ENCODE assay signal across 1 cellular context in the genomic region with DNA sequence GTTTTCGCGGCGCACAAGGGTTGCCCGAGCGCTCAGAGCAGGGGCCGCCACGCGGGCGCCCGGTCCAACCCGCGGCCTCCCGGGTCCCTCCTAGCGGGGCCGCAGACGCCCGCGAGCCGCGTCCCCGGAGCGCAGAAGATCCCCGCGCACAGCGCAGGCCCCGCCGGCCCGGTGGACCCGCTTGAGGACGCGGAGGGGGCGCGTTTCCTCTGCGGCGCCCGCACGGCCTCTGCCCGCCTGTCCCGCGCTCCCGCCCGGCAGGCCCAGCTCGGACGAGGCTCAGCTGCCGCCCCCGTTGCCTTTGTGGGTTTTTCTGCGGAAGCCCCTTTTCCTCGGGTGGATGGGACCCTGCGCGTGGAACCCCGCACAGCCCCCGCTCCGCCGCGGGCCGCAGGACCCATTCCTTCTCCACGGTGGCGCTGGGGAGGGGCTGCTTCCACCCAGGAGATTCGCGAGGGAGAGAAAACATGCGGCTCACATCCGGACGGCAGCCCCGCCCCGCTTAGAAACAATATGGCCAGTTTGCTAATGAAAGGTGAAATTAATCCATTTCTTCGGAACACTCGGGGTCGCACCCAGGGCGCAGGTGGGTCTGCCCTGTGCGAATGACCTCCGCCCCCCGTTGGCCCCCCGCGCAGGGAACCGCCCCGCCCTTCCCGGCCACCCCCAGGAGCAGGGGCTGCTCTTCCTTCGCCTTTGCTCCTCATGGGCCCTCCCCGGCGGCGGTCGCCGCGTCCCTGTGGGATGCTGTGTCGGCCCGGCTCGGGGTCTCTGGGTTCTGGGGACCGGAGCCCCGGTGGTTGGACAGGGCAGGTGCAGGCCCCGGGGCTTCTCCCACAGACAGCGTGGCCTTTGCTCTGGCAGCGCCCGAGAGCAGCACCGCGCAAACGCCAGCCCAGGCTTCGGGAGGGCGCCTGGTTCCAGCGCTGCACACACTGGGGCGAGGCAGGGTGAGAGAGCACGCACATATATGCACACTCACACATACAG.
TF ChIP-seq lines count a peak whose summit lies in the region.

No MANE protein-coding gene starts in this region.

TF ChIP-seq in neural cell, 6 proteins besides CTCF, POLR2A, EP300 and RAD21:
- TF ChIP-seq, protein P1, sequence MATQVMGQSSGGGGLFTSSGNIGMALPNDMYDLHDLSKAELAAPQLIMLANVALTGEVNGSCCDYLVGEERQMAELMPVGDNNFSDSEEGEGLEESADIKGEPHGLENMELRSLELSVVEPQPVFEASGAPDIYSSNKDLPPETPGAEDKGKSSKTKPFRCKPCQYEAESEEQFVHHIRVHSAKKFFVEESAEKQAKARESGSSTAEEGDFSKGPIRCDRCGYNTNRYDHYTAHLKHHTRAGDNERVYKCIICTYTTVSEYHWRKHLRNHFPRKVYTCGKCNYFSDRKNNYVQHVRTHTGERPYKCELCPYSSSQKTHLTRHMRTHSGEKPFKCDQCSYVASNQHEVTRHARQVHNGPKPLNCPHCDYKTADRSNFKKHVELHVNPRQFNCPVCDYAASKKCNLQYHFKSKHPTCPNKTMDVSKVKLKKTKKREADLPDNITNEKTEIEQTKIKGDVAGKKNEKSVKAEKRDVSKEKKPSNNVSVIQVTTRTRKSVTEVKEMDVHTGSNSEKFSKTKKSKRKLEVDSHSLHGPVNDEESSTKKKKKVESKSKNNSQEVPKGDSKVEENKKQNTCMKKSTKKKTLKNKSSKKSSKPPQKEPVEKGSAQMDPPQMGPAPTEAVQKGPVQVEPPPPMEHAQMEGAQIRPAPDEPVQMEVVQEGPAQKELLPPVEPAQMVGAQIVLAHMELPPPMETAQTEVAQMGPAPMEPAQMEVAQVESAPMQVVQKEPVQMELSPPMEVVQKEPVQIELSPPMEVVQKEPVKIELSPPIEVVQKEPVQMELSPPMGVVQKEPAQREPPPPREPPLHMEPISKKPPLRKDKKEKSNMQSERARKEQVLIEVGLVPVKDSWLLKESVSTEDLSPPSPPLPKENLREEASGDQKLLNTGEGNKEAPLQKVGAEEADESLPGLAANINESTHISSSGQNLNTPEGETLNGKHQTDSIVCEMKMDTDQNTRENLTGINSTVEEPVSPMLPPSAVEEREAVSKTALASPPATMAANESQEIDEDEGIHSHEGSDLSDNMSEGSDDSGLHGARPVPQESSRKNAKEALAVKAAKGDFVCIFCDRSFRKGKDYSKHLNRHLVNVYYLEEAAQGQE (IDR thresholded peaks at IDR 0.05; ENCODE audit: borderline replicate concordance), result no peak
- no peak for TF ChIP-seq MXI1 (conservative IDR thresholded peaks at IDR 0.05; ENCODE audit: poor library complexity, severe bottlenecking)
- TF ChIP-seq TAF1 (IDR thresholded peaks at IDR 0.05; ENCODE audit: low read depth), result no peak
TF ChIP-seq in neural cell: peak in this region for 0.
